In the genomic region with DNA sequence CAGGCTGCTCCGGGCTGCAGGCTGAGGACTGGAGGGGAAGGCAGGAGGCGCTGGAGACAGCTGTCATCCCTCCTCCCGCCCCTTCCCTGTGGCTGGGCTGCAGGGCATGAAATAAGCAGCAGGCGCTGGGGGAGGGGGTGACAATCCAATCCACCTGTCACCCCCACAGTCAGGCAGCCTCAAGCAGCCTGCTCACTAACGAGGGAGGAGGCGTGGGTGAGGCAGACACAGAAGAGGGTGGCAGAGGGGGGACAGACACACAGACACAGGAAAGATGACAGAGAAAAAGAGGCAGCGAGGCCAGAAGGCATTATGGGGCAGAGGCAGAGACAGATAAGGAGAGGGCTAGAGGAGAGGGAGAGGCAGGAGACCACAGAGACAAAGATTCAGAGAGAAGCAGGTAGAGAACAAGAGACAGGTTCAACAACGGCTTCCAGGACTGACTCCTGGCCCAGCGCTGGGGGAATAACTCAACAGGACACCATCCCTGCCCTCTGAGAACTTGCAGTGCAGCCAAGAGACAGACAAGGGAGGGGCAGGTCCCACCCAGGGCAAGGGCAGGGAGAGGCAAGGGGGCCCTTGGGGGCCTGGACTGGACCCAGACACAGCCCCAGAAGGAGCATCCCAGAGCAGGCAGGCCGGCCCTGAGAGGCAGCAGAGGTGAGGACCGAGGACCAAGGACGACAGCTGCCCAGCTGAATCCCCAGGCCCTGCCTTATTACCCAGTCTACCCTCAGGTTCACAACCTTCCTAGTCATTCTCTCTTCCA, we compare ENCODE assay signal across 8 cellular contexts. TPM values are rescaled to one million over a fixed set of nuclear protein-coding genes. Genes with fewer than 3 reads are reported as not detected.
DNase-seq lines count a peak whose midpoint lies in the region; ATAC-seq and TF ChIP-seq lines count a peak whose summit lies in the region.

No MANE protein-coding gene starts in this region.

- intact Hi-C loops in left ventricle myocardium superior (cut with micrococcal nuclease) = no loop called here
- intact Hi-C loops in gastrocnemius medialis (cut with DNase I; ENCODE audit: low total_unique reads) = no loop called here

- no peaks in the 10 kb centered on the region for H3K9me3 ChIP-seq in gastrocnemius medialis

- no peaks in the 10 kb centered on the region for H3K36me3 ChIP-seq in gastrocnemius medialis

- in situ Hi-C loops in gastrocnemius medialis (cut with MboI; ENCODE audit: low sequenced_read_pairs in 4 of 4) = loop anchor here in 1 of 4 donors (25.0 kb wide), 1 partner anchor 377 kb away; a partner anchor contains a TSS

- H3K4me1 ChIP-seq in gastrocnemius medialis = peaks cover 96 to 98% of the 10 kb centered on the region in 2 donors

- DNase-seq in NOMO-1 (lab: John Stamatoyannopoulos, UW; ENCODE audit: unreplicated experiment in 2 of 2) (peak; percentile 48 to 72), activated gamma-delta T cell treated with Interleukin-2 at 50 U/mL for 16 hours (peak; percentile 52), left ventricle myocardium superior (peak; percentile 82), gastrocnemius medialis (peak; percentile 80 to 92), foreskin melanocyte (no peak), GOT3 (lab: John Stamatoyannopoulos, UW) (no peak)

- peak; percentile 84 to 91 for TF ChIP-seq POLR2A in gastrocnemius medialis (IDR thresholded peaks at IDR 0.05)

- peak overlapping the region; percentile 32 to 89 (median 56) for H3K4me3 ChIP-seq in gastrocnemius medialis

- peak overlapping the region; percentile 96 to 99 (median 98) for H3K27ac ChIP-seq in gastrocnemius medialis

- ATAC-seq in GM18873 (IDR thresholded peaks at IDR 0.05; ENCODE audit: low FRiP score, unreplicated experiment) (peak; percentile 12), HG03066 (IDR thresholded peaks at IDR 0.05; ENCODE audit: low read depth, unreplicated experiment) (peak; percentile 13), left ventricle myocardium superior (peak; percentile 70), gastrocnemius medialis (peak; percentile 44 to 47)

- TF ChIP-seq CTCF in gastrocnemius medialis (IDR thresholded peaks at IDR 0.05 in 4 of 5, conservative IDR thresholded peaks at IDR 0.05 in 1 of 5) = peak in 4 of 5 experiments; percentile 42 to 64 (median 50)

- no peaks in the 10 kb centered on the region for H3K27me3 ChIP-seq in gastrocnemius medialis

RNA-seq across cellular contexts. Expression of a gene that starts 11.2 kb away (rescaled TPM):
- 116 TPM for total RNA-seq in left ventricle myocardium superior
- 100 to 1,000 TPM; 129 to 260 (median 168) TPM for total RNA-seq in gastrocnemius medialis

Comparison
In these comparisons a context has a peak if more than half of its experiments do, and no peak if none do; other contexts are left out.
1. ATAC-seq: peak in every context shown above with its lines; median percentile 70 in left ventricle myocardium superior; 46 in gastrocnemius medialis; 13 in HG03066; 12 in GM18873.
2. DNase-seq: peak in NOMO-1 (2 of 2), activated gamma-delta T cell treated with Interleukin-2 at 50 U/mL for 16 hours (single experiment), left ventricle myocardium superior (single experiment) and gastrocnemius medialis (2 of 2); none in foreskin melanocyte (single experiment) and GOT3 (single experiment).